ENCODE assay signal across 8 cellular contexts in the genomic region with DNA sequence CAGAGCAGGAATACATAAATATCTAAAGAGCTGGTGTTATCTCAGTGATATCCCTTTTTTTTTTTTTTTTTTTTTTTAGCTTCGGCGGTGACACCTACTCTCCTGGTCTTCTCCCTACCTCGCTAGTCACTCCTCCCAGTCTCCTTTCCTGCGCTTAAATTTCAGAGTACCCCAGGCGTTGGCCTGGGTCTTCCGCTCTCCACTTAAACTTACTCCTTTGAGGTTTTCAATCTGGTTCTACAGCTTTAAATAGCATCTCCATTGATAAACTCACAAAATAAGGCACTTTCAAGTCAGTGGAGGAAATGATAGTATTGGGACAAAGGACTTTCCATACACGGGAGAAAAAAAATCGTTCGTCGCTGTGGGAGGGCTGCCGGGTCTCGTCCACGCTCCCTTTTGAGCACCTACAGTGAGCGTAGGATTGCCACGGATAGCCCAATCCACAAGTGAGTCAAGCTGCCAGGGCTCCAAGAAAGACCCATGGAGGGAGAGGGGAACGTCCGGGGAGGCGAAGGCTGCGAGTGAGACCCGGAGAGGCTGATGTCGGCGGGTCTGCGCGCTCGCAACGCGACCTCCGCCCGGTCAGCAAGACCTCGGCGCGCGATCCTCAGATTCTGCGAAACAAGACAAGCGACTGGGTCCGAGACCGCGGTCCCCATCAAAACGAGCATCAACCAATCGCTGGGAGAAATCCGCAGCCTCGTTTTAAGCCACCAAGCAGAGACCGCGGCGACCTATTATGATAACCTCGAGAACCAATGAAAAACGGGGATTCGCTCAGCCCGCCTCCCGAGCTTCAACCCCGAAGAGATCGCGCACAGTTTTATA. TPM values are rescaled to one million over a fixed set of nuclear protein-coding genes. Genes with fewer than 3 reads are reported as not detected.
DNase-seq lines count a peak whose midpoint lies in the region; ATAC-seq and TF ChIP-seq lines count a peak whose summit lies in the region.

No MANE protein-coding gene starts in this region.

- H3K9me3 Mint-ChIP-seq in activated T-helper 17 cell treated with anti-CD3 and anti-CD28 coated beads, Interleukin-2, amount 50 U/mL, for 72 hours, result no peaks in the 10 kb centered on the region
- H3K9me3 Mint-ChIP-seq in naive B cell, result peaks cover 0 to 4% (median 0%) of the 10 kb centered on the region in 7 donors

- peak overlapping the region; percentile 98 for H3K27ac Mint-ChIP-seq in activated T-helper 17 cell treated with anti-CD3 and anti-CD28 coated beads, Interleukin-2, amount 50 U/mL, for 72 hours
- peak overlapping the region; percentile 95 to 100 (median 98) for H3K27ac Mint-ChIP-seq in naive B cell

- no peaks in the 10 kb centered on the region for H3K27me3 ChIP-seq in Peyer's patch

- H3K4me1 Mint-ChIP-seq in activated T-helper 17 cell treated with anti-CD3 and anti-CD28 coated beads, Interleukin-2, amount 50 U/mL, for 72 hours, result peaks cover 20% of the 10 kb centered on the region
- peaks cover 18 to 34% (median 23%) of the 10 kb centered on the region in 3 donors for H3K4me1 Mint-ChIP-seq in naive B cell

- H3K36me3 Mint-ChIP-seq in activated T-helper 17 cell treated with anti-CD3 and anti-CD28 coated beads, Interleukin-2, amount 50 U/mL, for 72 hours (ENCODE audit: low read depth), result peaks cover 50% of the 10 kb centered on the region
- peaks cover 16 to 17% of the 10 kb centered on the region in 2 donors for H3K36me3 Mint-ChIP-seq in naive B cell

- no peak for TF ChIP-seq POLR2A in Peyer's patch (IDR thresholded peaks at IDR 0.05)

- ATAC-seq in GM21825 (IDR thresholded peaks at IDR 0.05; ENCODE audit: unreplicated experiment), result peak; percentile 73
- ATAC-seq in activated T-helper 17 cell treated with anti-CD3 and anti-CD28 coated beads, Interleukin-2, amount 50 U/mL, for 72 hours (replicated peaks), result peak; percentile 85
- peak; percentile 73 for ATAC-seq in naive B cell (ENCODE audit: low read depth in 2 of 2)

- peaks cover 12% of the 10 kb centered on the region for H3K27me3 Mint-ChIP-seq in activated T-helper 17 cell treated with anti-CD3 and anti-CD28 coated beads, Interleukin-2, amount 50 U/mL, for 72 hours
- peaks cover 6 to 19% (median 18%) of the 10 kb centered on the region in 3 donors for H3K27me3 Mint-ChIP-seq in naive B cell

- TF ChIP-seq CTCF in Peyer's patch (IDR thresholded peaks at IDR 0.05), result no peak
- TF ChIP-seq CTCF in fibroblast of mammary gland (conservative IDR thresholded peaks at IDR 0.05; ENCODE audit: control insufficient read depth, insufficient read depth, low read depth, low read length), result no peak

- H3K4me3 Mint-ChIP-seq in activated T-helper 17 cell treated with anti-CD3 and anti-CD28 coated beads, Interleukin-2, amount 50 U/mL, for 72 hours, result peak overlapping the region; percentile 90
- H3K4me3 Mint-ChIP-seq in naive B cell, result peak overlapping the region; percentile 89 to 99 (median 97)

- peaks cover 33% of the 10 kb centered on the region for H3K36me3 ChIP-seq in KOPT-K1 (ENCODE audit: insufficient read depth, low read length)
- H3K36me3 ChIP-seq in Peyer's patch, result peaks cover 0 to 30% (median 4%) of the 10 kb centered on the region in 3 donors

- H3K9me3 ChIP-seq in KOPT-K1 (ENCODE audit: insufficient read depth, low read length, poor library complexity, severe bottlenecking) (no peaks in the 10 kb centered on the region), Peyer's patch (no peaks in the 10 kb centered on the region)

- peaks cover 0 to 21% (median 7%) of the 10 kb centered on the region in 4 donors for H3K4me1 ChIP-seq in Peyer's patch

- H3K27ac ChIP-seq in KOPT-K1 (ENCODE audit: low read depth, low read length, poor library complexity, severe bottlenecking), result peak overlapping the region; percentile 97
- peak overlapping the region; percentile 99 to 100 (median 100) for H3K27ac ChIP-seq in Peyer's patch

- H3K4me3 ChIP-seq in Peyer's patch, result peak overlapping the region; percentile 85 to 99 (median 96)
- peak overlapping the region; percentile 89 for H3K4me3 ChIP-seq in fibroblast of mammary gland (ENCODE audit: control insufficient read depth, low read depth, low read length)

- DNase-seq in DMS53 (lab: John Stamatoyannopoulos, UW), result peak; percentile 98
- peak; percentile 91 to 97 (median 94) for DNase-seq in Peyer's patch
- peak; percentile 91 for DNase-seq in fibroblast of mammary gland (ENCODE audit: low read depth)
- peak; percentile 87 for DNase-seq in naive B cell
- DNase-seq in stimulated activated CD8-positive, alpha-beta memory T cell treated with anti-CD3 and anti-CD28 coated beads, Interleukin-7, amount 100 ng/mL, for 48 hours (ENCODE audit: extremely low read depth in 1 of 2, low read depth in 1 of 2), result peak; percentile 60 to 82

RNA-seq across cellular contexts. Expression of a gene that starts 0.7 kb away (rescaled TPM):
- 100 to 1,000 TPM in 2 of 4 donors, 10 to 100 TPM in 2; 64.2 to 111 (median 87.3) TPM for total RNA-seq in Peyer's patch
- total RNA-seq in activated T-helper 17 cell treated with anti-CD3 and anti-CD28 coated beads, Interleukin-2, amount 50 U/mL, for 72 hours, result 100 to 1,000 TPM; 111 to 171 TPM
- 10 to 100 TPM; 43.3 to 72.5 (median 53.9) TPM for polyA plus RNA-seq in naive B cell (ENCODE audit: low read depth in 6 of 6)

RNA-seq across cellular contexts. Expression of a gene that starts 50.5 kb away (rescaled TPM):
- total RNA-seq in Peyer's patch, result 10 to 100 TPM; 18.0 to 37.4 (median 31.2) TPM
- 10 to 100 TPM in 1 of 2 donors, 1 to 10 TPM in 1; 6.1 to 15.3 TPM for total RNA-seq in activated T-helper 17 cell treated with anti-CD3 and anti-CD28 coated beads, Interleukin-2, amount 50 U/mL, for 72 hours
- 1 to 10 TPM in 5 of 6 donors, under 1 TPM in 1; 0.78 to 2.8 (median 1.4) TPM for polyA plus RNA-seq in naive B cell (ENCODE audit: low read depth in 6 of 6)

Comparison
In these comparisons a context has a peak if more than half of its experiments do, and no peak if none do; other contexts are left out.
1. Peak in every context shown above with its lines: DNase-seq, ATAC-seq, H3K4me3 ChIP-seq and H3K27ac ChIP-seq.